In the genomic region with DNA sequence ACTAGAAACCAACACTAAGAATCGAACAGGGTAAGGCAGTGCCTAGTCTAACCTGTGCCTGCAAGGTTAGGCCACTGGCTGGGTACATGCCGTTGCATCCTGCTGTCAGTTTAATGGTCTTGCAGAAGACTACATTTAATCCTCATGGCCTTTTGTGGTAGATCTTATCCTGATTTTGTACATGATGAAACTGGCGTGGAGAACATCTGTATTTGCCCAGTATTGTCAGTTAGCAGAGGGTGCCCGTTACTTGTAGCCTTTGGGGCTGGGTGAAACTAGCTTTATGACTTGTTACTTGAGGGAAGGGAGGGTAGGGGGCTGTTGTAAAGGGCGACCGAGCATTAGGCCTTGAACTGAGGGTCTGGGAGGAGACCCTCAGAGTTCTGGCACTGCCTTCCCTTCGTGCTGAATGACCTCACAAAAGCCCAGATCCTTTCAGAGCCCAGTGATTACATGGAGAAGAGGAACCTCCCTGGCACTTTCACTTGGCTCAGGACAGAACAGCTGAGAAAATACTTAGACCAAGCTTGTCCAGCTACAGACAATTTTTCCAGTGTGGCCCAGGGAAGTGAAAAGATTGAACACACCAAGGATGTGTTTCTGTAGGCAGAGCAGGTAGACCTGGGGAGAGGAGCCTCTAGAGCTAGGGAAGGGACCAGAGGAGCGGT, we compare ENCODE assay signal across 1 cellular context.
TF ChIP-seq lines count a peak whose summit lies in the region.

No MANE protein-coding gene starts in this region.

TF ChIP-seq in K562, 482 proteins besides CTCF, POLR2A, EP300 and RAD21 (continued from another document and continues in another):
- TF ChIP-seq, protein P1, sequence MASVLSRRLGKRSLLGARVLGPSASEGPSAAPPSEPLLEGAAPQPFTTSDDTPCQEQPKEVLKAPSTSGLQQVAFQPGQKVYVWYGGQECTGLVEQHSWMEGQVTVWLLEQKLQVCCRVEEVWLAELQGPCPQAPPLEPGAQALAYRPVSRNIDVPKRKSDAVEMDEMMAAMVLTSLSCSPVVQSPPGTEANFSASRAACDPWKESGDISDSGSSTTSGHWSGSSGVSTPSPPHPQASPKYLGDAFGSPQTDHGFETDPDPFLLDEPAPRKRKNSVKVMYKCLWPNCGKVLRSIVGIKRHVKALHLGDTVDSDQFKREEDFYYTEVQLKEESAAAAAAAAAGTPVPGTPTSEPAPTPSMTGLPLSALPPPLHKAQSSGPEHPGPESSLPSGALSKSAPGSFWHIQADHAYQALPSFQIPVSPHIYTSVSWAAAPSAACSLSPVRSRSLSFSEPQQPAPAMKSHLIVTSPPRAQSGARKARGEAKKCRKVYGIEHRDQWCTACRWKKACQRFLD (CRISPR knock-in tag; IDR thresholded peaks at IDR 0.05), result peak; percentile 80
- TF ChIP-seq CREB1 (IDR thresholded peaks at IDR 0.05), result no peak
- TF ChIP-seq CREB1 (CRISPR knock-in tag; IDR thresholded peaks at IDR 0.05), result no peak
- TF ChIP-seq PCBP1 (IDR thresholded peaks at IDR 0.05; ENCODE audit: low read depth, low read length, poor library complexity, severe bottlenecking), result no peak
- TF ChIP-seq CHCHD3 (CRISPR knock-in tag; IDR thresholded peaks at IDR 0.05), result no peak
- TF ChIP-seq NBN (IDR thresholded peaks at IDR 0.05; ENCODE audit: low read depth), result no peak
- TF ChIP-seq SP2 (IDR thresholded peaks at IDR 0.05; ENCODE audit: extremely low read depth, low read depth, low read length, poor library complexity, severe bottlenecking), result no peak
- TF ChIP-seq TAF7 (tag; IDR thresholded peaks at IDR 0.05), result no peak
- TF ChIP-seq, protein P2, sequence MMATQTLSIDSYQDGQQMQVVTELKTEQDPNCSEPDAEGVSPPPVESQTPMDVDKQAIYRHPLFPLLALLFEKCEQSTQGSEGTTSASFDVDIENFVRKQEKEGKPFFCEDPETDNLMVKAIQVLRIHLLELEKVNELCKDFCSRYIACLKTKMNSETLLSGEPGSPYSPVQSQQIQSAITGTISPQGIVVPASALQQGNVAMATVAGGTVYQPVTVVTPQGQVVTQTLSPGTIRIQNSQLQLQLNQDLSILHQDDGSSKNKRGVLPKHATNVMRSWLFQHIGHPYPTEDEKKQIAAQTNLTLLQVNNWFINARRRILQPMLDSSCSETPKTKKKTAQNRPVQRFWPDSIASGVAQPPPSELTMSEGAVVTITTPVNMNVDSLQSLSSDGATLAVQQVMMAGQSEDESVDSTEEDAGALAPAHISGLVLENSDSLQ (IDR thresholded peaks at IDR 0.05), result peak; percentile 38; the same call in 1 of the 2 replicates
- no peak; the same call in 1 of the 2 replicates for TF ChIP-seq ZKSCAN8 (CRISPR knock-in tag; IDR thresholded peaks at IDR 0.05)
- TF ChIP-seq, protein P3, sequence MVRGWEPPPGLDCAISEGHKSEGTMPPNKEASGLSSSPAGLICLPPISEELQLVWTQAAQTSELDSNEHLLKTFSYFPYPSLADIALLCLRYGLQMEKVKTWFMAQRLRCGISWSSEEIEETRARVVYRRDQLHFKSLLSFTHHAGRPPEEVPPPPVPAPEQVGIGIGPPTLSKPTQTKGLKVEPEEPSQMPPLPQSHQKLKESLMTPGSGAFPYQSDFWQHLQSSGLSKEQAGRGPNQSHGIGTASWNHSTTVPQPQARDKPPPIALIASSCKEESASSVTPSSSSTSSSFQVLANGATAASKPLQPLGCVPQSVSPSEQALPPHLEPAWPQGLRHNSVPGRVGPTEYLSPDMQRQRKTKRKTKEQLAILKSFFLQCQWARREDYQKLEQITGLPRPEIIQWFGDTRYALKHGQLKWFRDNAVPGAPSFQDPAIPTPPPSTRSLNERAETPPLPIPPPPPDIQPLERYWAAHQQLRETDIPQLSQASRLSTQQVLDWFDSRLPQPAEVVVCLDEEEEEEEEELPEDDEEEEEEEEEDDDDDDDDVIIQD (CRISPR knock-in tag; IDR thresholded peaks at IDR 0.05), result no peak
- no peak for TF ChIP-seq NR4A1 (CRISPR knock-in tag; IDR thresholded peaks at IDR 0.05)
- no peak for TF ChIP-seq NR4A1 (tag; IDR thresholded peaks at IDR 0.05)
- TF ChIP-seq, protein P4, sequence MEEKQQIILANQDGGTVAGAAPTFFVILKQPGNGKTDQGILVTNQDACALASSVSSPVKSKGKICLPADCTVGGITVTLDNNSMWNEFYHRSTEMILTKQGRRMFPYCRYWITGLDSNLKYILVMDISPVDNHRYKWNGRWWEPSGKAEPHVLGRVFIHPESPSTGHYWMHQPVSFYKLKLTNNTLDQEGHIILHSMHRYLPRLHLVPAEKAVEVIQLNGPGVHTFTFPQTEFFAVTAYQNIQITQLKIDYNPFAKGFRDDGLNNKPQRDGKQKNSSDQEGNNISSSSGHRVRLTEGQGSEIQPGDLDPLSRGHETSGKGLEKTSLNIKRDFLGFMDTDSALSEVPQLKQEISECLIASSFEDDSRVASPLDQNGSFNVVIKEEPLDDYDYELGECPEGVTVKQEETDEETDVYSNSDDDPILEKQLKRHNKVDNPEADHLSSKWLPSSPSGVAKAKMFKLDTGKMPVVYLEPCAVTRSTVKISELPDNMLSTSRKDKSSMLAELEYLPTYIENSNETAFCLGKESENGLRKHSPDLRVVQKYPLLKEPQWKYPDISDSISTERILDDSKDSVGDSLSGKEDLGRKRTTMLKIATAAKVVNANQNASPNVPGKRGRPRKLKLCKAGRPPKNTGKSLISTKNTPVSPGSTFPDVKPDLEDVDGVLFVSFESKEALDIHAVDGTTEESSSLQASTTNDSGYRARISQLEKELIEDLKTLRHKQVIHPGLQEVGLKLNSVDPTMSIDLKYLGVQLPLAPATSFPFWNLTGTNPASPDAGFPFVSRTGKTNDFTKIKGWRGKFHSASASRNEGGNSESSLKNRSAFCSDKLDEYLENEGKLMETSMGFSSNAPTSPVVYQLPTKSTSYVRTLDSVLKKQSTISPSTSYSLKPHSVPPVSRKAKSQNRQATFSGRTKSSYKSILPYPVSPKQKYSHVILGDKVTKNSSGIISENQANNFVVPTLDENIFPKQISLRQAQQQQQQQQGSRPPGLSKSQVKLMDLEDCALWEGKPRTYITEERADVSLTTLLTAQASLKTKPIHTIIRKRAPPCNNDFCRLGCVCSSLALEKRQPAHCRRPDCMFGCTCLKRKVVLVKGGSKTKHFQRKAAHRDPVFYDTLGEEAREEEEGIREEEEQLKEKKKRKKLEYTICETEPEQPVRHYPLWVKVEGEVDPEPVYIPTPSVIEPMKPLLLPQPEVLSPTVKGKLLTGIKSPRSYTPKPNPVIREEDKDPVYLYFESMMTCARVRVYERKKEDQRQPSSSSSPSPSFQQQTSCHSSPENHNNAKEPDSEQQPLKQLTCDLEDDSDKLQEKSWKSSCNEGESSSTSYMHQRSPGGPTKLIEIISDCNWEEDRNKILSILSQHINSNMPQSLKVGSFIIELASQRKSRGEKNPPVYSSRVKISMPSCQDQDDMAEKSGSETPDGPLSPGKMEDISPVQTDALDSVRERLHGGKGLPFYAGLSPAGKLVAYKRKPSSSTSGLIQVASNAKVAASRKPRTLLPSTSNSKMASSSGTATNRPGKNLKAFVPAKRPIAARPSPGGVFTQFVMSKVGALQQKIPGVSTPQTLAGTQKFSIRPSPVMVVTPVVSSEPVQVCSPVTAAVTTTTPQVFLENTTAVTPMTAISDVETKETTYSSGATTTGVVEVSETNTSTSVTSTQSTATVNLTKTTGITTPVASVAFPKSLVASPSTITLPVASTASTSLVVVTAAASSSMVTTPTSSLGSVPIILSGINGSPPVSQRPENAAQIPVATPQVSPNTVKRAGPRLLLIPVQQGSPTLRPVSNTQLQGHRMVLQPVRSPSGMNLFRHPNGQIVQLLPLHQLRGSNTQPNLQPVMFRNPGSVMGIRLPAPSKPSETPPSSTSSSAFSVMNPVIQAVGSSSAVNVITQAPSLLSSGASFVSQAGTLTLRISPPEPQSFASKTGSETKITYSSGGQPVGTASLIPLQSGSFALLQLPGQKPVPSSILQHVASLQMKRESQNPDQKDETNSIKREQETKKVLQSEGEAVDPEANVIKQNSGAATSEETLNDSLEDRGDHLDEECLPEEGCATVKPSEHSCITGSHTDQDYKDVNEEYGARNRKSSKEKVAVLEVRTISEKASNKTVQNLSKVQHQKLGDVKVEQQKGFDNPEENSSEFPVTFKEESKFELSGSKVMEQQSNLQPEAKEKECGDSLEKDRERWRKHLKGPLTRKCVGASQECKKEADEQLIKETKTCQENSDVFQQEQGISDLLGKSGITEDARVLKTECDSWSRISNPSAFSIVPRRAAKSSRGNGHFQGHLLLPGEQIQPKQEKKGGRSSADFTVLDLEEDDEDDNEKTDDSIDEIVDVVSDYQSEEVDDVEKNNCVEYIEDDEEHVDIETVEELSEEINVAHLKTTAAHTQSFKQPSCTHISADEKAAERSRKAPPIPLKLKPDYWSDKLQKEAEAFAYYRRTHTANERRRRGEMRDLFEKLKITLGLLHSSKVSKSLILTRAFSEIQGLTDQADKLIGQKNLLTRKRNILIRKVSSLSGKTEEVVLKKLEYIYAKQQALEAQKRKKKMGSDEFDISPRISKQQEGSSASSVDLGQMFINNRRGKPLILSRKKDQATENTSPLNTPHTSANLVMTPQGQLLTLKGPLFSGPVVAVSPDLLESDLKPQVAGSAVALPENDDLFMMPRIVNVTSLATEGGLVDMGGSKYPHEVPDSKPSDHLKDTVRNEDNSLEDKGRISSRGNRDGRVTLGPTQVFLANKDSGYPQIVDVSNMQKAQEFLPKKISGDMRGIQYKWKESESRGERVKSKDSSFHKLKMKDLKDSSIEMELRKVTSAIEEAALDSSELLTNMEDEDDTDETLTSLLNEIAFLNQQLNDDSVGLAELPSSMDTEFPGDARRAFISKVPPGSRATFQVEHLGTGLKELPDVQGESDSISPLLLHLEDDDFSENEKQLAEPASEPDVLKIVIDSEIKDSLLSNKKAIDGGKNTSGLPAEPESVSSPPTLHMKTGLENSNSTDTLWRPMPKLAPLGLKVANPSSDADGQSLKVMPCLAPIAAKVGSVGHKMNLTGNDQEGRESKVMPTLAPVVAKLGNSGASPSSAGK (IDR thresholded peaks at IDR 0.05), result no peak
- peak; percentile 77 for TF ChIP-seq CEBPG (CRISPR knock-in tag; IDR thresholded peaks at IDR 0.05)
- TF ChIP-seq CEBPG (tag; conservative IDR thresholded peaks at IDR 0.05 in 1 of 2, IDR thresholded peaks at IDR 0.05 in 1 of 2), result peak; percentile 62 to 78; a peak in 3 of 4 replicates
- TF ChIP-seq MTA2 (IDR thresholded peaks at IDR 0.05; ENCODE audit: low read depth), result no peak
- no peak for TF ChIP-seq TBL1XR1 (IDR thresholded peaks at IDR 0.05; ENCODE audit: low read length in 2 of 2)
- TF ChIP-seq, protein P5, sequence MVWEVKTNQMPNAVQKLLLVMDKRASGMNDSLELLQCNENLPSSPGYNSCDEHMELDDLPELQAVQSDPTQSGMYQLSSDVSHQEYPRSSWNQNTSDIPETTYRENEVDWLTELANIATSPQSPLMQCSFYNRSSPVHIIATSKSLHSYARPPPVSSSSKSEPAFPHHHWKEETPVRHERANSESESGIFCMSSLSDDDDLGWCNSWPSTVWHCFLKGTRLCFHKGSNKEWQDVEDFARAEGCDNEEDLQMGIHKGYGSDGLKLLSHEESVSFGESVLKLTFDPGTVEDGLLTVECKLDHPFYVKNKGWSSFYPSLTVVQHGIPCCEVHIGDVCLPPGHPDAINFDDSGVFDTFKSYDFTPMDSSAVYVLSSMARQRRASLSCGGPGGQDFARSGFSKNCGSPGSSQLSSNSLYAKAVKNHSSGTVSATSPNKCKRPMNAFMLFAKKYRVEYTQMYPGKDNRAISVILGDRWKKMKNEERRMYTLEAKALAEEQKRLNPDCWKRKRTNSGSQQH (CRISPR knock-in tag; IDR thresholded peaks at IDR 0.05), result peak; percentile 75
- TF ChIP-seq HMGN3 (IDR thresholded peaks at IDR 0.05; ENCODE audit: borderline replicate concordance, extremely low read depth, insufficient read length, low read depth, low read length), result no peak
- TF ChIP-seq, protein P6, sequence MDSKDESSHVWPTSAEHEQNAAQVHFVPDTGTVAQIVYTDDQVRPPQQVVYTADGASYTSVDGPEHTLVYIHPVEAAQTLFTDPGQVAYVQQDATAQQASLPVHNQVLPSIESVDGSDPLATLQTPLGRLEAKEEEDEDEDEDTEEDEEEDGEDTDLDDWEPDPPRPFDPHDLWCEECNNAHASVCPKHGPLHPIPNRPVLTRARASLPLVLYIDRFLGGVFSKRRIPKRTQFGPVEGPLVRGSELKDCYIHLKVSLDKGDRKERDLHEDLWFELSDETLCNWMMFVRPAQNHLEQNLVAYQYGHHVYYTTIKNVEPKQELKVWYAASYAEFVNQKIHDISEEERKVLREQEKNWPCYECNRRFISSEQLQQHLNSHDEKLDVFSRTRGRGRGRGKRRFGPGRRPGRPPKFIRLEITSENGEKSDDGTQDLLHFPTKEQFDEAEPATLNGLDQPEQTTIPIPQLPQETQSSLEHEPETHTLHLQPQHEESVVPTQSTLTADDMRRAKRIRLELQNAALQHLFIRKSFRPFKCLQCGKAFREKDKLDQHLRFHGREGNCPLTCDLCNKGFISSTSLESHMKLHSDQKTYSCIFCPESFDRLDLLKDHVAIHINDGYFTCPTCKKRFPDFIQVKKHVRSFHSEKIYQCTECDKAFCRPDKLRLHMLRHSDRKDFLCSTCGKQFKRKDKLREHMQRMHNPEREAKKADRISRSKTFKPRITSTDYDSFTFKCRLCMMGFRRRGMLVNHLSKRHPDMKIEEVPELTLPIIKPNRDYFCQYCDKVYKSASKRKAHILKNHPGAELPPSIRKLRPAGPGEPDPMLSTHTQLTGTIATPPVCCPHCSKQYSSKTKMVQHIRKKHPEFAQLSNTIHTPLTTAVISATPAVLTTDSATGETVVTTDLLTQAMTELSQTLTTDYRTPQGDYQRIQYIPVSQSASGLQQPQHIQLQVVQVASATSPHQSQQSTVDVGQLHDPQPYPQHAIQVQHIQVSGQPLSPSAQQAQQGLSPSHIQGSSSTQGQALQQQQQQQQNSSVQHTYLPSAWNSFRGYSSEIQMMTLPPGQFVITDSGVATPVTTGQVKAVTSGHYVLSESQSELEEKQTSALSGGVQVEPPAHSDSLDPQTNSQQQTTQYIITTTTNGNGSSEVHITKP (IDR thresholded peaks at IDR 0.05; ENCODE audit: partially characterized antibody), result no peak
- no peak for TF ChIP-seq MED1 (CRISPR knock-in tag; IDR thresholded peaks at IDR 0.05; ENCODE audit: borderline replicate concordance)
- TF ChIP-seq CREM (IDR thresholded peaks at IDR 0.05; ENCODE audit: low read depth), result no peak
- TF ChIP-seq EHMT2 (IDR thresholded peaks at IDR 0.05), result no peak
- TF ChIP-seq GABPB1 (CRISPR knock-in tag; IDR thresholded peaks at IDR 0.05), result no peak
- no peak for TF ChIP-seq TAF15 (IDR thresholded peaks at IDR 0.05; ENCODE audit: low read depth, low read length)
- TF ChIP-seq ZNF76 (CRISPR knock-in tag; IDR thresholded peaks at IDR 0.05; ENCODE audit: borderline replicate concordance), result 0 out of 2 replicates have a peak, but pooled peaks have one; percentile 46
- TF ChIP-seq, protein P7, sequence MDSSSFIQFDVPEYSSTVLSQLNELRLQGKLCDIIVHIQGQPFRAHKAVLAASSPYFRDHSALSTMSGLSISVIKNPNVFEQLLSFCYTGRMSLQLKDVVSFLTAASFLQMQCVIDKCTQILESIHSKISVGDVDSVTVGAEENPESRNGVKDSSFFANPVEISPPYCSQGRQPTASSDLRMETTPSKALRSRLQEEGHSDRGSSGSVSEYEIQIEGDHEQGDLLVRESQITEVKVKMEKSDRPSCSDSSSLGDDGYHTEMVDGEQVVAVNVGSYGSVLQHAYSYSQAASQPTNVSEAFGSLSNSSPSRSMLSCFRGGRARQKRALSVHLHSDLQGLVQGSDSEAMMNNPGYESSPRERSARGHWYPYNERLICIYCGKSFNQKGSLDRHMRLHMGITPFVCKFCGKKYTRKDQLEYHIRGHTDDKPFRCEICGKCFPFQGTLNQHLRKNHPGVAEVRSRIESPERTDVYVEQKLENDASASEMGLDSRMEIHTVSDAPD (CRISPR knock-in tag; IDR thresholded peaks at IDR 0.05), result no peak
